8 cellular contexts compared by ENCODE assay signal in the genomic region with DNA sequence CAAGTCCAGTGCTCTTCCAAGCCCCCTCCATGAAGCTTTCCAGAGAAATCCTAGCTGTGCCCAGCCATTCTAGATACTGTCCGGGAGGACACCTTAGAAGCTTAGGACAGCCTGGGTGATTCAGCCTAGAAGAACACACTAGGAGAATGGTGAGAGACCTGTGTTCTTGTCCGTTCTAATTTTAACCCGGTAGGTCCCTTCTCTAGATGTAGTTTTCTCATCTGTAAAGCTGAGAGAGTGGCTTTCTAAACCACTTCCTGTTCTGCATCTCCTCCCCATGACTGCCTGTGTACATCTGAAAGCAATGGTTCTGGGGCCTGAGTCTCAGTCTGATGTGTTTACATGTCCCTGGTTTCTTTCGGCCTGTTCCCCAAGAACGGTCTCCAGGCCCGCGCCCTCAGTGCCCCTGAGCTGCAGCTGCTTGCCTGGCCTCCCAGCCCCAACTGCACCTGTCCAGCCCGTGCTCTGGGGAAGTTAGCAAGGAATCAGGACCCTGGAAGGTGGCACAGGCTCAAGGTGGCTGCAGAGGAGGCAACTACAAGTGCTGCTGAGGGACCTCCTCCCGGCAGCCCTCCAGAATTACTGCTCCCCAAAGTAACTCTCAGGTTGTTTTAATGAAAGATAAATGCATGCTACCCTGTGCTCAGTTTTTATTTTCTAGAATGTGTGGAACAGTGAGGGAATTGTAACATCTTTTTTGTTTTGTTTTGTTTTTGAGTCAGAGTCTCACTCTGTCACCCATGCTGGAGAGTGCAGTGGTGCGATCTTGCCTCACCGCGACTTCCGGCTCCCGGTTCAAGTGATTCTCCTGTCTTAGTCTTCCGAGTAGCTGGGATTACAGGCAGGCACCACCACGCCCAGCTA.
A peak's percentile ranks its signal among the peaks of the same experiment; 100 is the strongest.
DNase-seq lines count a peak whose midpoint lies in the region; ATAC-seq and TF ChIP-seq lines count a peak whose summit lies in the region.

No MANE protein-coding gene starts in this region.

- H3K79me2 ChIP-seq in SK-N-SH (ENCODE audit: insufficient read depth): no peaks in the 10 kb centered on the region

- no peaks in the 10 kb centered on the region for H3K9me3 ChIP-seq in mucosa of descending colon
- no peaks in the 10 kb centered on the region for H3K9me3 ChIP-seq in SK-N-SH

- peaks cover 2% of the 10 kb centered on the region for H3K36me3 Mint-ChIP-seq in activated CD4-positive, alpha-beta T cell treated with anti-CD3 and anti-CD28 coated beads, Interleukin-2, amount 10 ng/mL, durations not matched to agents 7 days and 5 days (ENCODE audit: low read depth)

- H3K9me3 Mint-ChIP-seq in activated CD4-positive, alpha-beta T cell treated with anti-CD3 and anti-CD28 coated beads, Interleukin-2, amount 10 ng/mL, durations not matched to agents 7 days and 5 days: peaks cover 10% of the 10 kb centered on the region

- H3K9me2 ChIP-seq in SK-N-SH: no peaks in the 10 kb centered on the region

- POLR2A ChIA-PET in activated CD4-positive, alpha-beta T cell treated with anti-CD3 and anti-CD28 coated beads, Interleukin-2, amount 10 ng/mL, durations not matched to agents 7 days and 5 days (lab: Charles Lee): interaction anchor here (0.7 kb wide), 1 partner anchor 110 kb away, joined by 3 read pairs; no protein-coding TSS in a partner anchor
- POLR2A ChIA-PET in SK-N-SH (lab: Yijun Ruan, JAX): no interaction called here

- ATAC-seq in GM19324 (IDR thresholded peaks at IDR 0.05; ENCODE audit: low FRiP score, unreplicated experiment) (peak; percentile 91), HG03354 (IDR thresholded peaks at IDR 0.05; ENCODE audit: poor library complexity, severe bottlenecking, unreplicated experiment) (peak; percentile 94), mucosa of descending colon (peak; percentile 83)

- H3F3A ChIP-seq in SK-N-SH (replicated peaks; ENCODE audit: insufficient read depth): no peaks in the 10 kb centered on the region

- TF ChIP-seq RAD21 in SK-N-SH (IDR thresholded peaks at IDR 0.05; ENCODE audit: low read length): no peak

- CTCF ChIA-PET in activated CD4-positive, alpha-beta T cell treated with anti-CD3 and anti-CD28 coated beads, Interleukin-2, amount 10 ng/mL, durations not matched to agents 7 days and 5 days (lab: Charles Lee): interaction anchor here (0.6 to 3.4 kb wide), 11 partner anchors 10 to 200 kb away, joined by 3 to 15 read pairs (median 3); no protein-coding TSS in a partner anchor
- CTCF ChIA-PET in SK-N-SH (lab: Yijun Ruan, JAX): interaction anchor here (0.7 to 2.8 kb wide), 3 partner anchors 84 to 833 kb away, joined by 3 to 8 read pairs (median 3); no protein-coding TSS in a partner anchor

- DNase-seq in AG10803 (ENCODE audit: low read depth): peak; percentile 38
- DNase-seq in activated CD4-positive, alpha-beta T cell treated with anti-CD3 and anti-CD28 coated beads, Interleukin-2, amount 10 ng/mL, durations not matched to agents 7 days and 5 days: peak; percentile 77
- DNase-seq in mucosa of descending colon: peak; percentile 32 to 64 (median 43)
- no peak for DNase-seq in coronary artery (ENCODE audit: low spot score)
- DNase-seq in SK-N-SH: no peak
- DNase-seq in NCI-H2081 treated with DMSO at 0.1 percent for 48 hours (lab: John Stamatoyannopoulos, UW): no peak

- H3K27ac ChIP-seq in coronary artery: no peak overlapping the region
- H3K27ac ChIP-seq in SK-N-SH (ENCODE audit: low read depth in 2 of 2, low read length in 1 of 2): no peak overlapping the region

- TF ChIP-seq EP300 in SK-N-SH (IDR thresholded peaks at IDR 0.05; ENCODE audit: borderline replicate concordance in 1 of 2, low read depth in 1 of 2, low read length in 1 of 2): no peak

- intact Hi-C loops in mucosa of descending colon (cut with DNase I, micrococcal nuclease): loop anchor here in 1 of 2 donors (10.0 kb wide), 1 partner anchor 132 kb away; no protein-coding TSS in a partner anchor

- H3K4me2 ChIP-seq in SK-N-SH: no peak overlapping the region

- H3K27me3 Mint-ChIP-seq in activated CD4-positive, alpha-beta T cell treated with anti-CD3 and anti-CD28 coated beads, Interleukin-2, amount 10 ng/mL, durations not matched to agents 7 days and 5 days: no peaks in the 10 kb centered on the region

- WGBS in SK-N-SH (ENCODE audit: low lambda C conversion rate): 82% methylated on average over 16 of the region's 16 CpGs

- TF ChIP-seq CTCF in AG10803 (conservative IDR thresholded peaks at IDR 0.05; ENCODE audit: low read length): no peak
- TF ChIP-seq CTCF in mucosa of descending colon (IDR thresholded peaks at IDR 0.05): no peak
- no peak for TF ChIP-seq CTCF in coronary artery (IDR thresholded peaks at IDR 0.05)
- no peak for TF ChIP-seq CTCF in SK-N-SH (IDR thresholded peaks at IDR 0.05)

- H3K36me3 ChIP-seq in mucosa of descending colon (ENCODE audit: low read depth) (no peaks in the 10 kb centered on the region), SK-N-SH (replicated peaks in 1 of 2; ENCODE audit: control insufficient read depth in 1 of 2, insufficient read depth in 2 of 2, low read length in 1 of 2) (no peaks in the 10 kb centered on the region)

- H4K20me1 ChIP-seq in SK-N-SH (ENCODE audit: insufficient read depth): no peaks in the 10 kb centered on the region

- peak overlapping the region; percentile 99 for H3K27ac Mint-ChIP-seq in activated CD4-positive, alpha-beta T cell treated with anti-CD3 and anti-CD28 coated beads, Interleukin-2, amount 10 ng/mL, durations not matched to agents 7 days and 5 days

- no peak overlapping the region for H3K9ac ChIP-seq in SK-N-SH

- no peaks in the 10 kb centered on the region for H3K27me3 ChIP-seq in SK-N-SH (ENCODE audit: insufficient read depth)

- H3K4me1 Mint-ChIP-seq in activated CD4-positive, alpha-beta T cell treated with anti-CD3 and anti-CD28 coated beads, Interleukin-2, amount 10 ng/mL, durations not matched to agents 7 days and 5 days: peaks cover 76% of the 10 kb centered on the region

- H3K4me1 ChIP-seq in mucosa of descending colon (ENCODE audit: low read depth) (no peaks in the 10 kb centered on the region), SK-N-SH (ENCODE audit: control insufficient read depth in 1 of 2, insufficient read depth in 2 of 2, low read depth in 1 of 2, low read length in 1 of 2) (peaks cover 0 to 11% of the 10 kb centered on the region in 2 experiments; a peak in 1 of 4 replicates)

- peak overlapping the region; percentile 68 for H3K4me3 Mint-ChIP-seq in activated CD4-positive, alpha-beta T cell treated with anti-CD3 and anti-CD28 coated beads, Interleukin-2, amount 10 ng/mL, durations not matched to agents 7 days and 5 days

- no peak overlapping the region for H2AFZ ChIP-seq in SK-N-SH (ENCODE audit: low read depth)

- H3K4me3 ChIP-seq in AG10803 (ENCODE audit: low read length) (no peak overlapping the region), mucosa of descending colon (no peak overlapping the region), coronary artery (no peak overlapping the region), SK-N-SH (ENCODE audit: low read depth in 2 of 2, low read length in 1 of 2) (no peak overlapping the region)

TF ChIP-seq in SK-N-SH, 30 proteins besides CTCF, POLR2A, EP300 and RAD21:
- TF ChIP-seq RXRA (IDR thresholded peaks at IDR 0.05; ENCODE audit: borderline replicate concordance, low read depth): no peak

Comparison
In these comparisons a context has a peak if more than half of its experiments do, and no peak if none do; other contexts are left out.
1. DNase-seq: peak in AG10803 (single experiment), activated CD4-positive, alpha-beta T cell treated with anti-CD3 and anti-CD28 coated beads, Interleukin-2, amount 10 ng/mL, durations not matched to agents 7 days and 5 days (single experiment) and mucosa of descending colon (3 of 3); none in coronary artery (single experiment), SK-N-SH (single experiment) and NCI-H2081 treated with DMSO at 0.1 percent for 48 hours (single experiment).
2. Peak in every context shown above with its lines, with median percentiles within 50 percentile points of each other: ATAC-seq.